In genomic region chr20:45761966-45762365, GRCh38 we compare ENCODE assay signal across 15 cellular contexts. TPM values are rescaled to one million over a fixed set of nuclear protein-coding genes. Genes with fewer than 3 reads are reported as not detected.
DNase-seq lines count a peak whose midpoint lies in the region; ATAC-seq and TF ChIP-seq lines count a peak whose summit lies in the region.
"Not testable (repeated sequence)": the region's sequence is repeated elsewhere in the genome, so short reads cannot be mapped to it uniquely, and the experiment has no call there.
"Had no signal": no experiment of that assay in that cellular context is flagged by ENCODE, and none has a peak within 500 bp of the region (broad histone marks: within the 10 kb centered on the region; RNA-seq: fewer than 3 reads in every experiment).

No MANE protein-coding gene starts in this region.

- not testable (repeated sequence) for H3K9me3 Mint-ChIP-seq in osteocyte (ENCODE audit: unreplicated experiment); type B pancreatic cell

- peak overlapping the region; percentile 99 for H3K9ac ChIP-seq in HUES6 (ENCODE audit: low read length)
- H3K9ac ChIP-seq in iPS-18a (ENCODE audit: low read length): not testable (repeated sequence)

- not testable (repeated sequence) for H3K27me3 ChIP-seq in HUES6 (ENCODE audit: control insufficient read depth, insufficient read depth, low read length); iPS-18a (ENCODE audit: control insufficient read depth, insufficient read depth, low read length); lower lobe of right lung (ENCODE audit: low read depth); upper lobe of right lung
- peaks cover 15% of the 10 kb centered on the region for H3K27me3 ChIP-seq in WERI-Rb-1 (ENCODE audit: insufficient read depth, low read depth, severe bottlenecking)

- peaks cover 16% of the 10 kb centered on the region for H3K27me3 Mint-ChIP-seq in osteocyte (ENCODE audit: unreplicated experiment)
- H3K27me3 Mint-ChIP-seq in type B pancreatic cell: not testable (repeated sequence)

- H3K4me3 ChIP-seq in HUES6 (ENCODE audit: low read depth, low read length) (peak overlapping the region; percentile 71; the same call in 1 of the 2 replicates), iPS-18a (ENCODE audit: low read length) (peak overlapping the region; percentile 43)
- not testable (repeated sequence) for H3K4me3 ChIP-seq in WERI-Rb-1 (ENCODE audit: low read depth, low read length); lower lobe of right lung; upper lobe of right lung

- TF ChIP-seq CTCF in WERI-Rb-1 (IDR thresholded peaks at IDR 0.05; ENCODE audit: low read depth, low read length); lower lobe of right lung (IDR thresholded peaks at IDR 0.05); osteocyte (IDR thresholded peaks at IDR 0.05); type B pancreatic cell (conservative IDR thresholded peaks at IDR 0.05); upper lobe of right lung (IDR thresholded peaks at IDR 0.05): not testable (repeated sequence)

- not testable (repeated sequence) for H3K9me3 ChIP-seq in HUES6 (ENCODE audit: control insufficient read depth, insufficient read depth, low read depth, low read length); WERI-Rb-1 (ENCODE audit: severe bottlenecking); iPS-18a (ENCODE audit: control insufficient read depth, low read depth, low read length); lower lobe of right lung; upper lobe of right lung

- peak overlapping the region; percentile 42; the same call in 1 of the 2 replicates for H3K27ac ChIP-seq in HUES6 (ENCODE audit: low read depth, low read length)
- H3K27ac ChIP-seq in WERI-Rb-1; iPS-18a (ENCODE audit: low read length): not testable (repeated sequence)
- peak overlapping the region; percentile 58 for H3K27ac ChIP-seq in lower lobe of right lung
- H3K27ac ChIP-seq in upper lobe of right lung: peak overlapping the region; percentile 47

- not testable (repeated sequence) for H3K4me1 Mint-ChIP-seq in osteocyte (ENCODE audit: unreplicated experiment); type B pancreatic cell (ENCODE audit: unreplicated experiment)

- H3K4me1 ChIP-seq in HUES6 (ENCODE audit: control insufficient read depth, insufficient read depth, low read length): peaks cover 26% of the 10 kb centered on the region
- H3K4me1 ChIP-seq in iPS-18a (ENCODE audit: control insufficient read depth, low read depth, low read length): peaks cover 21% of the 10 kb centered on the region
- H3K4me1 ChIP-seq in lower lobe of right lung, upper lobe of right lung: not testable (repeated sequence)

- not testable (repeated sequence) for ATAC-seq in lower lobe of right lung, upper lobe of right lung

- not testable (repeated sequence) for H3K36me3 Mint-ChIP-seq in osteocyte (ENCODE audit: unreplicated experiment); type B pancreatic cell

- not testable (repeated sequence) for H3K4me3 Mint-ChIP-seq in osteocyte (ENCODE audit: unreplicated experiment); type B pancreatic cell

- H3K36me3 ChIP-seq in HUES6 (ENCODE audit: control insufficient read depth, insufficient read depth, low read length): peaks cover 49% of the 10 kb centered on the region; the same call in 1 of the 2 replicates
- not testable (repeated sequence) for H3K36me3 ChIP-seq in WERI-Rb-1, lower lobe of right lung, upper lobe of right lung
- H3K36me3 ChIP-seq in iPS-18a (ENCODE audit: control insufficient read depth, low read depth, low read length): peaks cover 23% of the 10 kb centered on the region

- intact Hi-C loops in lower lobe of right lung (cut with DNase I); upper lobe of right lung (cut with DNase I): not testable (repeated sequence)

- DNase-seq in WERI-Rb-1 (peak; percentile 15), ecto neural progenitor cell (ENCODE audit: low spot score) (peak; percentile 16), osteocyte (ENCODE audit: extremely low spot score, unreplicated experiment) (peak; percentile 72), type B pancreatic cell (ENCODE audit: extremely low spot score, unreplicated experiment) (peak; percentile 37)
- DNase-seq in lower lobe of right lung, upper lobe of right lung: not testable (repeated sequence)

- H3K27ac Mint-ChIP-seq in osteocyte (ENCODE audit: unreplicated experiment); type B pancreatic cell: not testable (repeated sequence)

RNA-seq across cellular contexts. Expression of gene WFDC3, which starts 29.7 kb away (rescaled TPM):
- 3.4 TPM for total RNA-seq in lower lobe of right lung
- total RNA-seq in osteocyte: 0.91 TPM in 1 of 2 replicates, not detected in the other
- total RNA-seq in type B pancreatic cell (ENCODE audit: low replicate concordance): not detected in 2 replicates
- 2.1 TPM for total RNA-seq in upper lobe of right lung
- total RNA-seq: A673; CD4-positive, alpha-beta memory T cell; CD4-positive, CD25-positive, alpha-beta regulatory T cell; CD8-positive, alpha-beta memory T cell; G401; GM12878 had no signal

RNA-seq across cellular contexts. Expression of gene DNTTIP1, which starts 29.8 kb away (rescaled TPM):
- total RNA-seq in lower lobe of right lung: 30.8 TPM
- total RNA-seq in osteocyte: 23.2 and 30.0 TPM in 2 replicates
- 26.5 and 32.9 TPM in 2 replicates for total RNA-seq in type B pancreatic cell (ENCODE audit: low replicate concordance)
- total RNA-seq in upper lobe of right lung: 32.0 TPM

RNA-seq across cellular contexts. Expression of gene SPINT4, which starts 39.8 kb away (rescaled TPM):
- total RNA-seq in lower lobe of right lung (not detected), osteocyte (not detected in 2 replicates), type B pancreatic cell (ENCODE audit: low replicate concordance) (not detected in 2 replicates), upper lobe of right lung (not detected)
- total RNA-seq: A673; CD4-positive, alpha-beta memory T cell; CD4-positive, CD25-positive, alpha-beta regulatory T cell; CD8-positive, alpha-beta memory T cell; Daoy; G401; GM12878 had no signal

RNA-seq across cellular contexts. Expression of gene UBE2C, which starts 50.5 kb away (rescaled TPM):
- 3.5 TPM for total RNA-seq in lower lobe of right lung
- 21.3 and 21.9 TPM in 2 replicates for total RNA-seq in osteocyte
- 46.4 and 136 TPM in 2 replicates for total RNA-seq in type B pancreatic cell (ENCODE audit: low replicate concordance)
- total RNA-seq in upper lobe of right lung: 1.4 TPM

RNA-seq across cellular contexts. Expression of gene WFDC10B, which starts 57.1 kb away (rescaled TPM):
- total RNA-seq in lower lobe of right lung (1.2 TPM), osteocyte (not detected in 2 replicates), type B pancreatic cell (ENCODE audit: low replicate concordance) (not detected in 2 replicates), upper lobe of right lung (not detected)
- total RNA-seq: A673; CD4-positive, alpha-beta memory T cell; CD4-positive, CD25-positive, alpha-beta regulatory T cell; CD8-positive, alpha-beta memory T cell; Daoy; G401; GM12878 had no signal
